In the genomic region with DNA sequence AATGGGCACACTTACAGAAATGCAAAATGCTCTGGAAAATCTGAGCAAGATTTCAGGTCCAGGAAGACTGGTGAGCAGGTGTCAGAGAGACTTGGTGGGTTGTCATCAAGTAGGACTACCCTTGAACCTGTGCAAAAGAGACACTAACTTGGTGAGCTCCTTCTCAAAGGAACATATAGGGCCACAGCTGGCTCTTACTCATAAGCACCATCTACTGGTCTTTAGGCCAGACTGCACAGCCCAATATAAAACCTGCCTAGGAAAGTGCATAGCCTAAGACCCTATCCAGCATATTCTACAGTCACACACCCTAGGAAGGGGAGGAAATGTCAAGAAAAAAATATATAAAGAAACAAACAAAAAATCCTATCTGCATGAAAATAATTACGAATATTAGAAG, we compare ENCODE assay signal across 9 cellular contexts. TPM values are rescaled to one million over a fixed set of nuclear protein-coding genes. Genes with fewer than 3 reads are reported as not detected.
DNase-seq lines count a peak whose midpoint lies in the region; ATAC-seq and TF ChIP-seq lines count a peak whose summit lies in the region.
"Had no signal": no experiment of that assay in that cellular context is flagged by ENCODE, and none has a peak within 500 bp of the region (broad histone marks: within the 10 kb centered on the region; RNA-seq: fewer than 3 reads in every experiment).

No MANE protein-coding gene starts in this region.

- peaks cover 0 to 6% of the 10 kb centered on the region in 2 donors for H3K9me3 Mint-ChIP-seq in stimulated activated naive CD8-positive, alpha-beta T cell treated with anti-CD3 and anti-CD28 coated beads, Interleukin-15, amount 100 ng/mL, for 72 hours
- H3K9me3 Mint-ChIP-seq: natural killer cell treated with Interleukin-12 subunit alpha and Interleukin-12 subunit beta and Interleukin-15 and Interleukin-18, amount 100 ng/mL, for 72 hours had no signal

- DNase-seq in AML-193 (lab: John Stamatoyannopoulos, UW) (peak; percentile 19 to 45), RPMI7951 (ENCODE audit: low read depth) (peak; percentile 51), fibroblast of villous mesenchyme (ENCODE audit: low read depth) (peak; percentile 30), UCSD-AML1 (lab: John Stamatoyannopoulos, UW; ENCODE audit: unreplicated experiment) (no peak), amygdala (lab: John Stamatoyannopoulos, UW) (no peak)
- DNase-seq in stimulated activated naive CD8-positive, alpha-beta T cell treated with anti-CD3 and anti-CD28 coated beads, Interleukin-15, amount 100 ng/mL, for 72 hours, result no peak

- TF ChIP-seq CTCF in fibroblast of villous mesenchyme (IDR thresholded peaks at IDR 0.05; ENCODE audit: insufficient read depth, low read depth, low read length), result peak; percentile 65

- H3K4me3 Mint-ChIP-seq in stimulated activated naive CD8-positive, alpha-beta T cell treated with anti-CD3 and anti-CD28 coated beads, Interleukin-15, amount 100 ng/mL, for 72 hours, result no peak overlapping the region
- H3K4me3 Mint-ChIP-seq: natural killer cell treated with Interleukin-12 subunit alpha and Interleukin-12 subunit beta and Interleukin-15 and Interleukin-18, amount 100 ng/mL, for 72 hours had no signal

- H3K27me3 Mint-ChIP-seq in stimulated activated naive CD8-positive, alpha-beta T cell treated with anti-CD3 and anti-CD28 coated beads, Interleukin-15, amount 100 ng/mL, for 72 hours, result no peaks in the 10 kb centered on the region

- no peak overlapping the region for H3K4me3 ChIP-seq in fibroblast of villous mesenchyme (ENCODE audit: low read depth, low read length)

- ATAC-seq in GM18505 (IDR thresholded peaks at IDR 0.05; ENCODE audit: unreplicated experiment) (peak; percentile 73), HG03108 (IDR thresholded peaks at IDR 0.05; ENCODE audit: unreplicated experiment) (peak; percentile 64)
- peak; percentile 73 for ATAC-seq in stimulated activated naive CD8-positive, alpha-beta T cell treated with anti-CD3 and anti-CD28 coated beads, Interleukin-15, amount 100 ng/mL, for 72 hours

- H3K27ac Mint-ChIP-seq in stimulated activated naive CD8-positive, alpha-beta T cell treated with anti-CD3 and anti-CD28 coated beads, Interleukin-15, amount 100 ng/mL, for 72 hours, result no peak overlapping the region
- H3K27ac Mint-ChIP-seq: natural killer cell treated with Interleukin-12 subunit alpha and Interleukin-12 subunit beta and Interleukin-15 and Interleukin-18, amount 100 ng/mL, for 72 hours had no signal

- H3K4me1 Mint-ChIP-seq in stimulated activated naive CD8-positive, alpha-beta T cell treated with anti-CD3 and anti-CD28 coated beads, Interleukin-15, amount 100 ng/mL, for 72 hours, result no peaks in the 10 kb centered on the region

- TF ChIP-seq POLR2A in GM18505 (IDR thresholded peaks at IDR 0.05; ENCODE audit: borderline replicate concordance, extremely low read depth, insufficient read depth, insufficient read length), result no peak

RNA-seq across cellular contexts. Expression of gene OR10W1, which starts 18.2 kb away (rescaled TPM):
- total RNA-seq in RPMI7951 (2014; rRNA removed; shearing (Covaris generic)), result not detected in 2 replicates
- under 0.01 TPM in 1 of 2 replicates, not detected in the other for total RNA-seq in fibroblast of villous mesenchyme
- total RNA-seq: natural killer cell treated with Interleukin-12 subunit alpha and Interleukin-12 subunit beta and Interleukin-15 and Interleukin-18, amount 100 ng/mL, for 72 hours had no signal

RNA-seq across cellular contexts. Expression of gene OR10Q1, which starts 57.5 kb away (rescaled TPM):
- total RNA-seq in RPMI7951 (2014; rRNA removed; shearing (Covaris generic)), result not detected in 2 replicates
- not detected in 2 replicates for total RNA-seq in fibroblast of villous mesenchyme
- total RNA-seq: natural killer cell treated with Interleukin-12 subunit alpha and Interleukin-12 subunit beta and Interleukin-15 and Interleukin-18, amount 100 ng/mL, for 72 hours had no signal

Comparison
In these comparisons a context has a peak if more than half of its experiments do, and no peak if none do; other contexts are left out.
1. DNase-seq: peak in AML-193 (2 of 2), RPMI7951 (single experiment) and fibroblast of villous mesenchyme (single experiment); none in stimulated activated naive CD8-positive, alpha-beta T cell treated with anti-CD3 and anti-CD28 coated beads, Interleukin-15, amount 100 ng/mL, for 72 hours (0 of 2), UCSD-AML1 (single experiment) and amygdala (0 of 56).
2. Peak in every context shown above with its lines, with median percentiles within 50 percentile points of each other: ATAC-seq.